Comparison of ENCODE assay signal across 9 cellular contexts in the genomic region with DNA sequence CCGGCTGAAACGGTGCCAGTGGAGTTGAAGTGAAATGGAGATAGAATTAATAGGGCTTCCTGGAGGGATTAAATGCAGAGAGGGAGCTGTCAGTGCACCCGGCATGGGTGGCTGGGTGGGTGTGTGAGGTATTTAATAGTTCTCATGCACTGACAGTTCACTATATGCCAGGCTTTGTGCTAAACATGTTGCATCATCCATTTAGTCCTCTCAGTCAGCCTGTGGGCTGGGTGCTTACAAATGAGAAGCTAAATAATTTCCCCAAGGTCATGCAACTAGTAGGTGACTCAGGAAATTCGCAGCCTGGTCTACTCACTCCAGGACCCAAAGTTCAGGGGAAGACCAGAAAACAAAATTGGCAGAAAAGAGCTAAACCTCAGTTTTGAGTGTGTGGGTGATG.
DNase-seq lines count a peak whose midpoint lies in the region; ATAC-seq and TF ChIP-seq lines count a peak whose summit lies in the region.
"Had no signal": no experiment of that assay in that cellular context is flagged by ENCODE, and none has a peak within 500 bp of the region (broad histone marks: within the 10 kb centered on the region; RNA-seq: fewer than 3 reads in every experiment).

No MANE protein-coding gene starts in this region.

- no peak overlapping the region for H3K27ac ChIP-seq in mammary epithelial cell (ENCODE audit: insufficient read depth, low read depth, low read length)
- H3K27ac ChIP-seq: stomach had no signal

- no peak overlapping the region for H3K9ac ChIP-seq in mammary epithelial cell (ENCODE audit: insufficient read depth, low read length)

- CTCF ChIA-PET in mammary epithelial cell (lab: Charles Lee; ENCODE audit: low non-redundant PET), result no interaction called here

- TF ChIP-seq CTCF in mammary epithelial cell (conservative IDR thresholded peaks at IDR 0.05 in 1 of 2, IDR thresholded peaks at IDR 0.05 in 1 of 2; ENCODE audit: extremely low read depth in 1 of 2, insufficient read depth in 1 of 2, low read depth in 1 of 2, low read length in 2 of 2), result no peak

- no peaks in the 10 kb centered on the region for H3K79me2 ChIP-seq in mammary epithelial cell (ENCODE audit: insufficient read depth, low read length)

- in situ Hi-C loops in HAP-1 (cut with MboI; ENCODE audit: low sequenced_read_pairs) (no loop called here), mammary epithelial cell (cut with MboI; ENCODE audit: low sequenced_read_pairs in 2 of 2) (no loop called here)

- 92% methylated on average over 3 of the region's 4 CpGs for WGBS in mammary epithelial cell (ENCODE audit: low coverage, missing lambda C conversion rate)

- no peak overlapping the region for H2AFZ ChIP-seq in mammary epithelial cell (ENCODE audit: low read depth, low read length)

- BruUV-seq in mammary epithelial cell (replicated peaks; lab: Mats Ljungman, UMichigan), result no TSS peak

- dilution Hi-C loops in mammary epithelial cell (cut with HindIII; ENCODE audit: low sequenced_read_pairs), result no loop called here

- H3K9me3 ChIP-seq in HAP-1, result no peaks in the 10 kb centered on the region
- no peaks in the 10 kb centered on the region for H3K9me3 ChIP-seq in mammary epithelial cell (replicated peaks; ENCODE audit: insufficient read depth, low read length)
- H3K9me3 ChIP-seq: stomach had no signal

- no peak for DNase-seq in Jurkat, Clone E6-1 (ENCODE audit: low read depth, low spot score)
- peak in 1 of 2 donors; percentile 52 for DNase-seq in activated naive CD4-positive, alpha-beta T cell treated with anti-CD3 and anti-CD28 coated beads, Interleukin-2, amount 50 U/mL, for 72 hours (ENCODE audit: low spot score in 2 of 2)
- peak; percentile 30 to 55 (median 48) for DNase-seq in stimulated activated CD4-positive, alpha-beta T cell treated with anti-CD3 and anti-CD28 coated beads, Interleukin-12 subunit alpha, Interleukin-12 subunit beta, amount 100 ng/mL, for 48 hours (ENCODE audit: low read depth in 2 of 3, low spot score in 1 of 3)
- DNase-seq in HAP-1 (ENCODE audit: low spot score in 2 of 2) (no peak), NCI-H187 (lab: John Stamatoyannopoulos, UW) (no peak), middle frontal gyrus (ENCODE audit: extremely low spot score, low spot score) (no peak), mammary epithelial cell (no peak)
- DNase-seq: stomach had no signal

- H3K36me3 ChIP-seq in HAP-1 (replicated peaks) (no peaks in the 10 kb centered on the region), mammary epithelial cell (ENCODE audit: insufficient read depth, low read length) (no peaks in the 10 kb centered on the region)
- H3K36me3 ChIP-seq: stomach had no signal

- H3K4me3 ChIP-seq in Jurkat, Clone E6-1 (ENCODE audit: low read length), result peak overlapping the region; percentile 2; the same call in 1 of the 2 replicates
- H3K4me3 ChIP-seq in HAP-1 (no peak overlapping the region), mammary epithelial cell (replicated peaks in 1 of 3; ENCODE audit: insufficient read depth in 1 of 3, low read depth in 2 of 3, low read length in 3 of 3) (no peak overlapping the region)
- H3K4me3 ChIP-seq: stomach had no signal

- H3K27ac Mint-ChIP-seq in activated naive CD4-positive, alpha-beta T cell treated with anti-CD3 and anti-CD28 coated beads, Interleukin-2, amount 50 U/mL, for 72 hours, result peak overlapping the region; percentile 66 to 83

- peak; percentile 53 for ATAC-seq in GM18517 (IDR thresholded peaks at IDR 0.05; ENCODE audit: unreplicated experiment)
- peak; percentile 87 to 90 for ATAC-seq in activated naive CD4-positive, alpha-beta T cell treated with anti-CD3 and anti-CD28 coated beads, Interleukin-2, amount 50 U/mL, for 72 hours

- H3K27me3 ChIP-seq in HAP-1 (ENCODE audit: low read depth), result peaks cover 2% of the 10 kb centered on the region; the same call in 1 of the 2 replicates
- H3K27me3 ChIP-seq in mammary epithelial cell (ENCODE audit: insufficient read depth, low read length), result no peaks in the 10 kb centered on the region
- H3K27me3 ChIP-seq: stomach had no signal

- no peaks in the 10 kb centered on the region for H4K20me1 ChIP-seq in mammary epithelial cell (ENCODE audit: insufficient read depth, low read length)

- H3K36me3 Mint-ChIP-seq in activated naive CD4-positive, alpha-beta T cell treated with anti-CD3 and anti-CD28 coated beads, Interleukin-2, amount 50 U/mL, for 72 hours, result no peaks in the 10 kb centered on the region

- no peaks in the 10 kb centered on the region for H3K9me3 Mint-ChIP-seq in activated naive CD4-positive, alpha-beta T cell treated with anti-CD3 and anti-CD28 coated beads, Interleukin-2, amount 50 U/mL, for 72 hours

- intact Hi-C loops in mammary epithelial cell (cut with micrococcal nuclease), result no loop called here

- no peak overlapping the region for H3K4me2 ChIP-seq in mammary epithelial cell (ENCODE audit: insufficient read depth, low read depth, low read length)

- no peaks in the 10 kb centered on the region for H3K4me1 ChIP-seq in HAP-1
- no peaks in the 10 kb centered on the region for H3K4me1 ChIP-seq in mammary epithelial cell (ENCODE audit: insufficient read depth, low read length)
- H3K4me1 ChIP-seq: stomach had no signal

Comparison
In these comparisons a context has a peak if more than half of its experiments do, and no peak if none do; other contexts are left out.
1. DNase-seq: peak in stimulated activated CD4-positive, alpha-beta T cell treated with anti-CD3 and anti-CD28 coated beads, Interleukin-12 subunit alpha, Interleukin-12 subunit beta, amount 100 ng/mL, for 48 hours (3 of 3); none in Jurkat, Clone E6-1 (single experiment), HAP-1 (0 of 2), NCI-H187 (0 of 2), middle frontal gyrus (single experiment) and mammary epithelial cell (single experiment).